ENCODE assay signal across 1 cellular context in the genomic region with DNA sequence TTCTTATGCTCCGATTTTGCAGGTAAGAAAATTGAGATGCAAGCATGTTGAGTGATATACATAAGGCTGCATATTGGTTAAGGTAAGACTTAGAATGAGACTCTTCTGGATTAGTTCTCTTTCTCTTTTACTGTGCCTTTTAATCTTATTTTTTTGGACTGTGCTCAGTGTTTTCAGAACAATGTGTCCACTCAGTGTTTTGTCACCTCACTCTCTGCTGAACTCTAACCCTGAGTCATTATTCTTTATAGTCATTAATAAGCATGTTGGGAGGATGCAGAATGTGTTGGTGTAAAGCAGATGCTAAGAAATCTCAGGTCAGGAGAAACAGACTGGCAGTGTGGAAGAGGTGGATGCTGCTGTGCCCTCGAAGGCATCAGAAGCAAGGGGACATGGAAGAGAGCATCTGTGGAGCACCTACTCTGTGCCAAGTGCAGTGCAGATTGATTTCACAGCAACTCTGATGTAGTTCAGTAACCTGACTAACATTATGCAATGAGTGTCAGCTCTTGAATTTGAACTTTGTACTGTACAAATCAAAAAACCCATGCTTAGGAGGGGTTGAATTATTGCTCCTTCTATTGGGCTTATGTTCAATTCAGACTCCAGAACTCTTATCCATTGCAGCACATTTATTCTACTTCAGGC.
TF ChIP-seq lines count a peak whose summit lies in the region.

No MANE protein-coding gene starts in this region.

TF ChIP-seq in HepG2, 621 proteins besides CTCF, POLR2A, EP300 and RAD21 (continued from another document and continues in another):
- TF ChIP-seq SNAPC2 (CRISPR knock-in tag; IDR thresholded peaks at IDR 0.05), result no peak
- TF ChIP-seq KDM2A (CRISPR knock-in tag; IDR thresholded peaks at IDR 0.05; ENCODE audit: borderline replicate concordance, low read depth), result no peak
- peak; percentile 44; the same call in 1 of the 2 replicates for TF ChIP-seq RARA (CRISPR knock-in tag; IDR thresholded peaks at IDR 0.05)
- TF ChIP-seq, protein P1, sequence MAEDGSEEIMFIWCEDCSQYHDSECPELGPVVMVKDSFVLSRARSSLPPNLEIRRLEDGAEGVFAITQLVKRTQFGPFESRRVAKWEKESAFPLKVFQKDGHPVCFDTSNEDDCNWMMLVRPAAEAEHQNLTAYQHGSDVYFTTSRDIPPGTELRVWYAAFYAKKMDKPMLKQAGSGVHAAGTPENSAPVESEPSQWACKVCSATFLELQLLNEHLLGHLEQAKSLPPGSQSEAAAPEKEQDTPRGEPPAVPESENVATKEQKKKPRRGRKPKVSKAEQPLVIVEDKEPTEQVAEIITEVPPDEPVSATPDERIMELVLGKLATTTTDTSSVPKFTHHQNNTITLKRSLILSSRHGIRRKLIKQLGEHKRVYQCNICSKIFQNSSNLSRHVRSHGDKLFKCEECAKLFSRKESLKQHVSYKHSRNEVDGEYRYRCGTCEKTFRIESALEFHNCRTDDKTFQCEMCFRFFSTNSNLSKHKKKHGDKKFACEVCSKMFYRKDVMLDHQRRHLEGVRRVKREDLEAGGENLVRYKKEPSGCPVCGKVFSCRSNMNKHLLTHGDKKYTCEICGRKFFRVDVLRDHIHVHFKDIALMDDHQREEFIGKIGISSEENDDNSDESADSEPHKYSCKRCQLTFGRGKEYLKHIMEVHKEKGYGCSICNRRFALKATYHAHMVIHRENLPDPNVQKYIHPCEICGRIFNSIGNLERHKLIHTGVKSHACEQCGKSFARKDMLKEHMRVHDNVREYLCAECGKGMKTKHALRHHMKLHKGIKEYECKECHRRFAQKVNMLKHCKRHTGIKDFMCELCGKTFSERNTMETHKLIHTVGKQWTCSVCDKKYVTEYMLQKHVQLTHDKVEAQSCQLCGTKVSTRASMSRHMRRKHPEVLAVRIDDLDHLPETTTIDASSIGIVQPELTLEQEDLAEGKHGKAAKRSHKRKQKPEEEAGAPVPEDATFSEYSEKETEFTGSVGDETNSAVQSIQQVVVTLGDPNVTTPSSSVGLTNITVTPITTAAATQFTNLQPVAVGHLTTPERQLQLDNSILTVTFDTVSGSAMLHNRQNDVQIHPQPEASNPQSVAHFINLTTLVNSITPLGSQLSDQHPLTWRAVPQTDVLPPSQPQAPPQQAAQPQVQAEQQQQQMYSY (CRISPR knock-in tag; IDR thresholded peaks at IDR 0.05), result no peak
- no peak for TF ChIP-seq PTBP1 (IDR thresholded peaks at IDR 0.05; ENCODE audit: low read depth, low read length, poor library complexity, severe bottlenecking)
- no peak for TF ChIP-seq ZBTB38 (CRISPR knock-in tag; IDR thresholded peaks at IDR 0.05)
- no peak for TF ChIP-seq NKX3-1 (CRISPR knock-in tag; IDR thresholded peaks at IDR 0.05)
- no peak for TF ChIP-seq ZBTB8A (CRISPR knock-in tag; IDR thresholded peaks at IDR 0.05; ENCODE audit: borderline replicate concordance, low read depth)
- TF ChIP-seq RXRB (CRISPR knock-in tag; IDR thresholded peaks at IDR 0.05; ENCODE audit: borderline replicate concordance), result 0 out of 2 replicates have a peak, but pooled peaks have one; percentile 34
- TF ChIP-seq ARNT2 (CRISPR knock-in tag; IDR thresholded peaks at IDR 0.05; ENCODE audit: low read depth), result no peak
- TF ChIP-seq FOXM1 (CRISPR knock-in tag; IDR thresholded peaks at IDR 0.05), result no peak
- TF ChIP-seq, protein P2, sequence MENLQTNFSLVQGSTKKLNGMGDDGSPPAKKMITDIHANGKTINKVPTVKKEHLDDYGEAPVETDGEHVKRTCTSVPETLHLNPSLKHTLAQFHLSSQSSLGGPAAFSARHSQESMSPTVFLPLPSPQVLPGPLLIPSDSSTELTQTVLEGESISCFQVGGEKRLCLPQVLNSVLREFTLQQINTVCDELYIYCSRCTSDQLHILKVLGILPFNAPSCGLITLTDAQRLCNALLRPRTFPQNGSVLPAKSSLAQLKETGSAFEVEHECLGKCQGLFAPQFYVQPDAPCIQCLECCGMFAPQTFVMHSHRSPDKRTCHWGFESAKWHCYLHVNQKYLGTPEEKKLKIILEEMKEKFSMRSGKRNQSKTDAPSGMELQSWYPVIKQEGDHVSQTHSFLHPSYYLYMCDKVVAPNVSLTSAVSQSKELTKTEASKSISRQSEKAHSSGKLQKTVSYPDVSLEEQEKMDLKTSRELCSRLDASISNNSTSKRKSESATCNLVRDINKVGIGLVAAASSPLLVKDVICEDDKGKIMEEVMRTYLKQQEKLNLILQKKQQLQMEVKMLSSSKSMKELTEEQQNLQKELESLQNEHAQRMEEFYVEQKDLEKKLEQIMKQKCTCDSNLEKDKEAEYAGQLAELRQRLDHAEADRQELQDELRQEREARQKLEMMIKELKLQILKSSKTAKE (CRISPR knock-in tag; IDR thresholded peaks at IDR 0.05; ENCODE audit: borderline replicate concordance), result no peak
- no peak for TF ChIP-seq SMC3 (IDR thresholded peaks at IDR 0.05; ENCODE audit: low read length)
- TF ChIP-seq JUN (CRISPR knock-in tag; IDR thresholded peaks at IDR 0.05), result no peak
- no peak for TF ChIP-seq ADNP (CRISPR knock-in tag; IDR thresholded peaks at IDR 0.05)
- TF ChIP-seq FLYWCH1 (CRISPR knock-in tag; IDR thresholded peaks at IDR 0.05), result no peak
- no peak for TF ChIP-seq NCOA1 (CRISPR knock-in tag; IDR thresholded peaks at IDR 0.05)
- TF ChIP-seq ATF7-NPFF (CRISPR knock-in tag; IDR thresholded peaks at IDR 0.05; ENCODE audit: low read depth), result no peak
- no peak for TF ChIP-seq MED8 (CRISPR knock-in tag; IDR thresholded peaks at IDR 0.05; ENCODE audit: insufficient replicate concordance)
- no peak for TF ChIP-seq ZNF674 (CRISPR knock-in tag; IDR thresholded peaks at IDR 0.05; ENCODE audit: low read depth)
- no peak for TF ChIP-seq ZMYM4 (CRISPR knock-in tag; IDR thresholded peaks at IDR 0.05)
- no peak for TF ChIP-seq HHEX (CRISPR knock-in tag; IDR thresholded peaks at IDR 0.05)
- TF ChIP-seq, protein P3, sequence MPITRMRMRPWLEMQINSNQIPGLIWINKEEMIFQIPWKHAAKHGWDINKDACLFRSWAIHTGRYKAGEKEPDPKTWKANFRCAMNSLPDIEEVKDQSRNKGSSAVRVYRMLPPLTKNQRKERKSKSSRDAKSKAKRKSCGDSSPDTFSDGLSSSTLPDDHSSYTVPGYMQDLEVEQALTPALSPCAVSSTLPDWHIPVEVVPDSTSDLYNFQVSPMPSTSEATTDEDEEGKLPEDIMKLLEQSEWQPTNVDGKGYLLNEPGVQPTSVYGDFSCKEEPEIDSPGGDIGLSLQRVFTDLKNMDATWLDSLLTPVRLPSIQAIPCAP (CRISPR knock-in tag; IDR thresholded peaks at IDR 0.05; ENCODE audit: low read depth), result no peak
- TF ChIP-seq, protein P4, sequence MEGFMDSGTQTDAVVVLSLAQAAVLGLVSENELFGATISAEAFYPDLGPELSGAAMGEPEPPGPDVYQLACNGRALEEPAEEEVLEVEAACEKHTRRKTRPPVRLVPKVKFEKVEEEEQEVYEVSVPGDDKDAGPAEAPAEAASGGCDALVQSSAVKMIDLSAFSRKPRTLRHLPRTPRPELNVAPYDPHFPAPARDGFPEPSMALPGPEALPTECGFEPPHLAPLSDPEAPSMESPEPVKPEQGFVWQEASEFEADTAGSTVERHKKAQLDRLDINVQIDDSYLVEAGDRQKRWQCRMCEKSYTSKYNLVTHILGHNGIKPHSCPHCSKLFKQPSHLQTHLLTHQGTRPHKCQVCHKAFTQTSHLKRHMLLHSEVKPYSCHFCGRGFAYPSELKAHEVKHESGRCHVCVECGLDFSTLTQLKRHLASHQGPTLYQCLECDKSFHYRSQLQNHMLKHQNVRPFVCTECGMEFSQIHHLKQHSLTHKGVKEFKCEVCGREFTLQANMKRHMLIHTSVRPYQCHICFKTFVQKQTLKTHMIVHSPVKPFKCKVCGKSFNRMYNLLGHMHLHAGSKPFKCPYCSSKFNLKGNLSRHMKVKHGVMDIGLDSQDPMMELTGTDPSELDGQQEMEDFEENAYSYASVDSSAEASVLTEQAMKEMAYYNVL (CRISPR knock-in tag; IDR thresholded peaks at IDR 0.05; ENCODE audit: borderline replicate concordance), result no peak
- no peak for TF ChIP-seq ZNF343 (CRISPR knock-in tag; IDR thresholded peaks at IDR 0.05)
- no peak for TF ChIP-seq ZNF274 (CRISPR knock-in tag; IDR thresholded peaks at IDR 0.05)
- TF ChIP-seq ZSCAN25 (CRISPR knock-in tag; IDR thresholded peaks at IDR 0.05), result no peak
- TF ChIP-seq RBAK (CRISPR knock-in tag; IDR thresholded peaks at IDR 0.05), result no peak
- TF ChIP-seq YEATS4 (CRISPR knock-in tag; IDR thresholded peaks at IDR 0.05; ENCODE audit: borderline replicate concordance), result no peak
- TF ChIP-seq ZNF552 (CRISPR knock-in tag; IDR thresholded peaks at IDR 0.05; ENCODE audit: borderline replicate concordance), result no peak
- peak; percentile 30; the same call in 1 of the 2 replicates for TF ChIP-seq SALL1 (CRISPR knock-in tag; IDR thresholded peaks at IDR 0.05)
- TF ChIP-seq, protein P5, sequence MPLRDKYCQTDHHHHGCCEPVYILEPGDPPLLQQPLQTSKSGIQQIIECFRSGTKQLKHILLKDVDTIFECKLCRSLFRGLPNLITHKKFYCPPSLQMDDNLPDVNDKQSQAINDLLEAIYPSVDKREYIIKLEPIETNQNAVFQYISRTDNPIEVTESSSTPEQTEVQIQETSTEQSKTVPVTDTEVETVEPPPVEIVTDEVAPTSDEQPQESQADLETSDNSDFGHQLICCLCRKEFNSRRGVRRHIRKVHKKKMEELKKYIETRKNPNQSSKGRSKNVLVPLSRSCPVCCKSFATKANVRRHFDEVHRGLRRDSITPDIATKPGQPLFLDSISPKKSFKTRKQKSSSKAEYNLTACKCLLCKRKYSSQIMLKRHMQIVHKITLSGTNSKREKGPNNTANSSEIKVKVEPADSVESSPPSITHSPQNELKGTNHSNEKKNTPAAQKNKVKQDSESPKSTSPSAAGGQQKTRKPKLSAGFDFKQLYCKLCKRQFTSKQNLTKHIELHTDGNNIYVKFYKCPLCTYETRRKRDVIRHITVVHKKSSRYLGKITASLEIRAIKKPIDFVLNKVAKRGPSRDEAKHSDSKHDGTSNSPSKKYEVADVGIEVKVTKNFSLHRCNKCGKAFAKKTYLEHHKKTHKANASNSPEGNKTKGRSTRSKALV (CRISPR knock-in tag; IDR thresholded peaks at IDR 0.05), result no peak
- TF ChIP-seq, protein P6, sequence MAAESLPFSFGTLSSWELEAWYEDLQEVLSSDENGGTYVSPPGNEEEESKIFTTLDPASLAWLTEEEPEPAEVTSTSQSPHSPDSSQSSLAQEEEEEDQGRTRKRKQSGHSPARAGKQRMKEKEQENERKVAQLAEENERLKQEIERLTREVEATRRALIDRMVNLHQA (CRISPR knock-in tag; IDR thresholded peaks at IDR 0.05), result no peak
- no peak for TF ChIP-seq ZSCAN9 (CRISPR knock-in tag; IDR thresholded peaks at IDR 0.05; ENCODE audit: borderline replicate concordance)
- no peak for TF ChIP-seq AKAP8 (CRISPR knock-in tag; IDR thresholded peaks at IDR 0.05)
- TF ChIP-seq ZNF607 (CRISPR knock-in tag; IDR thresholded peaks at IDR 0.05; ENCODE audit: borderline replicate concordance), result no peak
- TF ChIP-seq ARNT (IDR thresholded peaks at IDR 0.05), result no peak
- TF ChIP-seq SALL2 (CRISPR knock-in tag; IDR thresholded peaks at IDR 0.05), result no peak
- TF ChIP-seq, protein P7, sequence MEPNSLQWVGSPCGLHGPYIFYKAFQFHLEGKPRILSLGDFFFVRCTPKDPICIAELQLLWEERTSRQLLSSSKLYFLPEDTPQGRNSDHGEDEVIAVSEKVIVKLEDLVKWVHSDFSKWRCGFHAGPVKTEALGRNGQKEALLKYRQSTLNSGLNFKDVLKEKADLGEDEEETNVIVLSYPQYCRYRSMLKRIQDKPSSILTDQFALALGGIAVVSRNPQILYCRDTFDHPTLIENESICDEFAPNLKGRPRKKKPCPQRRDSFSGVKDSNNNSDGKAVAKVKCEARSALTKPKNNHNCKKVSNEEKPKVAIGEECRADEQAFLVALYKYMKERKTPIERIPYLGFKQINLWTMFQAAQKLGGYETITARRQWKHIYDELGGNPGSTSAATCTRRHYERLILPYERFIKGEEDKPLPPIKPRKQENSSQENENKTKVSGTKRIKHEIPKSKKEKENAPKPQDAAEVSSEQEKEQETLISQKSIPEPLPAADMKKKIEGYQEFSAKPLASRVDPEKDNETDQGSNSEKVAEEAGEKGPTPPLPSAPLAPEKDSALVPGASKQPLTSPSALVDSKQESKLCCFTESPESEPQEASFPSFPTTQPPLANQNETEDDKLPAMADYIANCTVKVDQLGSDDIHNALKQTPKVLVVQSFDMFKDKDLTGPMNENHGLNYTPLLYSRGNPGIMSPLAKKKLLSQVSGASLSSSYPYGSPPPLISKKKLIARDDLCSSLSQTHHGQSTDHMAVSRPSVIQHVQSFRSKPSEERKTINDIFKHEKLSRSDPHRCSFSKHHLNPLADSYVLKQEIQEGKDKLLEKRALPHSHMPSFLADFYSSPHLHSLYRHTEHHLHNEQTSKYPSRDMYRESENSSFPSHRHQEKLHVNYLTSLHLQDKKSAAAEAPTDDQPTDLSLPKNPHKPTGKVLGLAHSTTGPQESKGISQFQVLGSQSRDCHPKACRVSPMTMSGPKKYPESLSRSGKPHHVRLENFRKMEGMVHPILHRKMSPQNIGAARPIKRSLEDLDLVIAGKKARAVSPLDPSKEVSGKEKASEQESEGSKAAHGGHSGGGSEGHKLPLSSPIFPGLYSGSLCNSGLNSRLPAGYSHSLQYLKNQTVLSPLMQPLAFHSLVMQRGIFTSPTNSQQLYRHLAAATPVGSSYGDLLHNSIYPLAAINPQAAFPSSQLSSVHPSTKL (CRISPR knock-in tag; IDR thresholded peaks at IDR 0.05), result peak; percentile 43; the same call in 1 of the 2 replicates
- TF ChIP-seq ZNF205 (CRISPR knock-in tag; IDR thresholded peaks at IDR 0.05), result no peak
- TF ChIP-seq, protein P8, sequence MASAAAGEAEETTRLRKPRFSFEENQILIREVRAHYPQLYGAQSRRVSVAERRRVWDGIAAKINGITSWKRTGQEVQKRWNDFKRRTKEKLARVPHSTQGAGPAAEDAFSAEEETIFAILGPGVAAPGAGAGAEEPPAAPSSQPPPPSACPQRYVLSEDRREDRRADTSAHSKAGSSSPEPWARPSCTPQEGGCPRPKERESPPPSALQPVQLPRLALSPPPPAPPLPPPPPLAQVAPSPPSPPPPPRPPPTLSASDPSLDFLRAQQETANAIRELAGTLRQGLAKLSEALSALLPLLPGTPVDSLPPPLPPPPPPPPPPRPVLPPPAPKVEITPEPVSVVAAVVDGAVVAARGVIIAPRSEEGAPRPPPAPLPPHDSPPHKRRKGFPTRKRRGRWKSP (CRISPR knock-in tag; IDR thresholded peaks at IDR 0.05), result no peak
- TF ChIP-seq ZIK1 (CRISPR knock-in tag; IDR thresholded peaks at IDR 0.05; ENCODE audit: borderline replicate concordance, low read depth), result no peak
- TF ChIP-seq ZNF180 (CRISPR knock-in tag; IDR thresholded peaks at IDR 0.05; ENCODE audit: borderline replicate concordance, low read depth), result no peak
- TF ChIP-seq NFKB2 (CRISPR knock-in tag; IDR thresholded peaks at IDR 0.05; ENCODE audit: borderline replicate concordance), result no peak
- no peak for TF ChIP-seq SIX1 (CRISPR knock-in tag; IDR thresholded peaks at IDR 0.05; ENCODE audit: borderline replicate concordance)
- peak; percentile 43 for TF ChIP-seq HNF4G (IDR thresholded peaks at IDR 0.05; ENCODE audit: borderline replicate concordance, low read depth, low read length)
- TF ChIP-seq HNF4G (CRISPR knock-in tag; IDR thresholded peaks at IDR 0.05; ENCODE audit: borderline replicate concordance, low read depth), result no peak
- TF ChIP-seq, protein P9, sequence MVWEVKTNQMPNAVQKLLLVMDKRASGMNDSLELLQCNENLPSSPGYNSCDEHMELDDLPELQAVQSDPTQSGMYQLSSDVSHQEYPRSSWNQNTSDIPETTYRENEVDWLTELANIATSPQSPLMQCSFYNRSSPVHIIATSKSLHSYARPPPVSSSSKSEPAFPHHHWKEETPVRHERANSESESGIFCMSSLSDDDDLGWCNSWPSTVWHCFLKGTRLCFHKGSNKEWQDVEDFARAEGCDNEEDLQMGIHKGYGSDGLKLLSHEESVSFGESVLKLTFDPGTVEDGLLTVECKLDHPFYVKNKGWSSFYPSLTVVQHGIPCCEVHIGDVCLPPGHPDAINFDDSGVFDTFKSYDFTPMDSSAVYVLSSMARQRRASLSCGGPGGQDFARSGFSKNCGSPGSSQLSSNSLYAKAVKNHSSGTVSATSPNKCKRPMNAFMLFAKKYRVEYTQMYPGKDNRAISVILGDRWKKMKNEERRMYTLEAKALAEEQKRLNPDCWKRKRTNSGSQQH (CRISPR knock-in tag; IDR thresholded peaks at IDR 0.05; ENCODE audit: low read depth), result no peak
- peak; percentile 68 for TF ChIP-seq HNF4A (CRISPR knock-in tag; IDR thresholded peaks at IDR 0.05)
